ENCODE assay signal across 1 cellular context in the genomic region with DNA sequence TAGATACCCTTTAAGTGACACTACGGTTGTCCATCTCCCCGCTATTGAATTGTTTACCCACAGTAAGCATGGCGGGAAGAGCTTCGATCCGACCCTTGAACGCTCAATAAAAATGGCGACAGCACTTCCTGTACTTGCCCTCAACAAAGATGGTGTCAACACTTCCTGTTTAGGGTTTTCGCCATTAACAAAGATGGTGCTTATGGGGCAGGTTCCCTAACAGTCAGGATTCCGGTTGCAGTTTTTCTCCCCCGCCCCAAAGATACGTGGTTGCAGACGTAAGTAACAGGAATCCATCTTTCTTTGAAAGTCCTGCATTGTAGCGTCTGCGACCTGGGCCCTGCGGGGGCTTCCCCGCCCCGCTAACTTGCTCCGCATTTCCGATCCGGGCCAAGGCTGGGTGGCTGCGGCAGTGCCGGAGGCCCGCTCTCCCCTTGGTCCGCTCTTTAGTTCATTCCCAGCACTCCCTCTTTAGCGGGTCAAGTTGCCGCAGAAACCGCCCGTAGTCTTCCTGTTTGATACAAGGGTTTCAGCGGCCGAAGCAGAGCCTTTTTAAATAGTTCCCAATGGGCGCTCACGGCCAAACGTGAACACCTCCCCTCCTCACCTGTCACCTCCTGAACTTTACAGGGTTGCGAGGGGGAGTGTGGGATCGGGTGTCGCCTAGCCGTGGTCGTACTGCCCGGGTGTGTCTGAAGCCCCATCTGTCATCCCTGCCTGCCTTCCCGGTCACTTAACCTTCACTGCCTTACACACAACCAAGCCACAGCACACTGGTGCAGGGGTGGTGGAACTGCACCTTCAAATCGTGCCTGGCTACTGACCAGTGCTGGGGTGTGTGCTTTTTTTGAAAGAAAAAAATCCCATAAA.
A peak's percentile ranks its signal among the peaks of the same experiment; 100 is the strongest.
TF ChIP-seq lines count a peak whose summit lies in the region.

TSS of gene CRADD (plus strand) at position 181 of the 870 bp plus-strand sequence.

TF ChIP-seq in K562, 482 proteins besides CTCF, POLR2A, EP300 and RAD21 (continued from another document):
- 0 out of 2 replicates have a peak, but pooled peaks have one; percentile 65 for TF ChIP-seq ATF6 (CRISPR knock-in tag; IDR thresholded peaks at IDR 0.05)
TF ChIP-seq in K562: peak in this region for 161.
